Comparison of ENCODE assay signal across 15 cellular contexts in genomic region chr1:42003433-42003832, GRCh38.
DNase-seq lines count a peak whose midpoint lies in the region; ATAC-seq and TF ChIP-seq lines count a peak whose summit lies in the region.
"Had no signal": no experiment of that assay in that cellular context is flagged by ENCODE, and none has a peak within 500 bp of the region (broad histone marks: within the 10 kb centered on the region; RNA-seq: fewer than 3 reads in every experiment).

No MANE protein-coding gene starts in this region.

- H3K4me3 ChIP-seq in prostate gland, result no peak overlapping the region
- H3K4me3 ChIP-seq in right lobe of liver, result no peak overlapping the region

- ATAC-seq in right lobe of liver (no peak), HG03520 (IDR thresholded peaks at IDR 0.05; ENCODE audit: unreplicated experiment) (no peak)

- H3K27me3 ChIP-seq in prostate gland (replicated peaks; ENCODE audit: insufficient read depth) (no peaks in the 10 kb centered on the region), right lobe of liver (no peaks in the 10 kb centered on the region)

- WGBS in prostate gland, result 39% methylated on average over 5 of the region's 5 CpGs
- WGBS in right lobe of liver (ENCODE audit: insufficient coverage, low coverage, low lambda C conversion rate, missing lambda C conversion rate), result 85% methylated on average over 5 of the region's 5 CpGs

- H3K4me1 ChIP-seq in prostate gland (replicated peaks) (no peaks in the 10 kb centered on the region), right lobe of liver (peaks cover 0 to 6% (median 0%) of the 10 kb centered on the region in 4 donors)

- no peak for TF ChIP-seq CTCF in prostate gland (IDR thresholded peaks at IDR 0.05)
- TF ChIP-seq CTCF in right lobe of liver (IDR thresholded peaks at IDR 0.05), result no peak

- H3K27ac ChIP-seq in prostate gland (no peak overlapping the region), right lobe of liver (no peak overlapping the region)
- H3K27ac ChIP-seq: 22Rv1 had no signal

- intact Hi-C loops in prostate gland (cut with DNase I) (no loop called here), right lobe of liver (cut with DNase I) (no loop called here)

- in situ Hi-C loops in SK-MEL-5 (cut with HindIII; ENCODE audit: low pct_unique_long_range_greater_than_20kb, low sequenced_read_pairs), result no loop called here

- no peaks in the 10 kb centered on the region for H3K36me3 ChIP-seq in prostate gland
- H3K36me3 ChIP-seq in right lobe of liver, result no peaks in the 10 kb centered on the region

- TF ChIP-seq POLR2A in prostate gland (IDR thresholded peaks at IDR 0.05) (no peak), right lobe of liver (IDR thresholded peaks at IDR 0.05) (no peak)

- H3K9me3 ChIP-seq in prostate gland, result no peaks in the 10 kb centered on the region
- H3K9me3 ChIP-seq in right lobe of liver, result no peaks in the 10 kb centered on the region

- DNase-seq in DMS153 (lab: John Stamatoyannopoulos, UW) (peak; percentile 26), DMS153 treated with DMSO at 0.1 percent for 48 hours (lab: John Stamatoyannopoulos, UW; ENCODE audit: unreplicated experiment) (no peak), NCI-H187 (lab: John Stamatoyannopoulos, UW) (peak; percentile 3 to 5), SK-MEL-5 (ENCODE audit: low read depth, low spot score) (peak; percentile 28), prostate gland (ENCODE audit: low spot score) (peak; percentile 27), right lobe of liver (no peak), SIG-M5 treated with dmso at 0.1 percent for 504 hours (lab: John Stamatoyannopoulos, UW; ENCODE audit: unreplicated experiment) (no peak)
- DNase-seq: activated CD4-positive, alpha-beta T cell treated with anti-CD3 and anti-CD28 coated beads for 48 hours; amniotic stem cell; CD4-positive, alpha-beta memory T cell; HFFc6; NCI-H1417 treated with DMSO at 0.1 percent for 48 hours; RPMI8226 had no signal

Comparison
In these comparisons a context has a peak if more than half of its experiments do, and no peak if none do; other contexts are left out.
1. DNase-seq: peak in DMS153 (single experiment), NCI-H187 (2 of 2), SK-MEL-5 (single experiment) and prostate gland (single experiment); none in DMS153 treated with DMSO at 0.1 percent for 48 hours (single experiment), right lobe of liver (0 of 3) and SIG-M5 treated with dmso at 0.1 percent for 504 hours (single experiment).